1 cellular context compared by ENCODE assay signal in the genomic region with DNA sequence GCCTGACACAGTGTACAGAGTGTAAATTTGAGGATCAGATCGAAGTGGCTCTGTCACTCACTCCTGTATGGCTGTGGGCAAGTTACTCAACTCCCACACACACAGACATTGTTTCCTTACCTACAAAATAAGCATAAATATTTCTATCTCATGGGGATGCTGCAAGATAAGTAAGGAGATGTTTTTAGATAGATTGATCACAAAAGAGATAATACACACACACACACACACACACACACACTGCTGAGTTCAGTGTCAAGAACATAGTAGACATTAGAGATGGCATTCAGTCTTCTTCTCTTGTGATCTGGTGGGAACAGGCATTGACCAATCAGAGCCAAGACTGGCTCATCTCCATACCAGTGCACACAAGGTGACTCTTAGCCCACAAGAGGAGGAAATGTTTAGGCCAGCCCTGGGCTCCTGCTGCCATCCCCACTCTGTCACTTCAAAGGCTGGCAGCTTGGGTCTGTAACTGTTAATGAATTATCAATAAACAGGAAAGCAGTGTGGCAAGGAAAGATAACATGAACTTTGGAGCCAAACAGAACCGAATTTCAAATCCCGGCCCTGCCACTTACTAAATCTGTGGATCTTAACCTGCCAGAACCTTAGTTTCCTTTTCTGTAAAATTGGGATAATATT.
TF ChIP-seq lines count a peak whose summit lies in the region.

No MANE protein-coding gene starts in this region.

TF ChIP-seq in HepG2, 621 proteins besides CTCF, POLR2A, EP300 and RAD21 (continued from another document and continues in another):
- TF ChIP-seq ZGPAT (CRISPR knock-in tag; IDR thresholded peaks at IDR 0.05): peak; percentile 93
- TF ChIP-seq ZNF446 (CRISPR knock-in tag; IDR thresholded peaks at IDR 0.05): 0 out of 2 replicates have a peak, but pooled peaks have one; percentile 18
- TF ChIP-seq RELA (CRISPR knock-in tag; IDR thresholded peaks at IDR 0.05): no peak
- no peak for TF ChIP-seq CEBPZ (IDR thresholded peaks at IDR 0.05; ENCODE audit: low read length)
- peak; percentile 70; the same call in 1 of the 2 replicates for TF ChIP-seq ZBTB38 (CRISPR knock-in tag; IDR thresholded peaks at IDR 0.05)
- TF ChIP-seq ZNF10 (CRISPR knock-in tag; IDR thresholded peaks at IDR 0.05; ENCODE audit: borderline replicate concordance, low read depth): no peak
- TF ChIP-seq PHF20 (CRISPR knock-in tag; IDR thresholded peaks at IDR 0.05): no peak
- no peak for TF ChIP-seq TCF12 (IDR thresholded peaks at IDR 0.05)
- TF ChIP-seq TCF12 (CRISPR knock-in tag; IDR thresholded peaks at IDR 0.05): peak; percentile 97
- TF ChIP-seq ZNF382 (CRISPR knock-in tag; IDR thresholded peaks at IDR 0.05; ENCODE audit: borderline replicate concordance): no peak
- TF ChIP-seq SIN3A (IDR thresholded peaks at IDR 0.05; ENCODE audit: borderline replicate concordance, low read depth, low read length): 0 out of 2 replicates have a peak, but pooled peaks have one; percentile 8
- 0 out of 2 replicates have a peak, but pooled peaks have one; percentile 76 for TF ChIP-seq ZNF160 (CRISPR knock-in tag; IDR thresholded peaks at IDR 0.05)
- no peak for TF ChIP-seq ZNF138 (CRISPR knock-in tag; IDR thresholded peaks at IDR 0.05; ENCODE audit: low read depth)
- TF ChIP-seq ZNF143 (CRISPR knock-in tag; IDR thresholded peaks at IDR 0.05): peak; percentile 61; the same call in 1 of the 2 replicates
- TF ChIP-seq, protein P1, sequence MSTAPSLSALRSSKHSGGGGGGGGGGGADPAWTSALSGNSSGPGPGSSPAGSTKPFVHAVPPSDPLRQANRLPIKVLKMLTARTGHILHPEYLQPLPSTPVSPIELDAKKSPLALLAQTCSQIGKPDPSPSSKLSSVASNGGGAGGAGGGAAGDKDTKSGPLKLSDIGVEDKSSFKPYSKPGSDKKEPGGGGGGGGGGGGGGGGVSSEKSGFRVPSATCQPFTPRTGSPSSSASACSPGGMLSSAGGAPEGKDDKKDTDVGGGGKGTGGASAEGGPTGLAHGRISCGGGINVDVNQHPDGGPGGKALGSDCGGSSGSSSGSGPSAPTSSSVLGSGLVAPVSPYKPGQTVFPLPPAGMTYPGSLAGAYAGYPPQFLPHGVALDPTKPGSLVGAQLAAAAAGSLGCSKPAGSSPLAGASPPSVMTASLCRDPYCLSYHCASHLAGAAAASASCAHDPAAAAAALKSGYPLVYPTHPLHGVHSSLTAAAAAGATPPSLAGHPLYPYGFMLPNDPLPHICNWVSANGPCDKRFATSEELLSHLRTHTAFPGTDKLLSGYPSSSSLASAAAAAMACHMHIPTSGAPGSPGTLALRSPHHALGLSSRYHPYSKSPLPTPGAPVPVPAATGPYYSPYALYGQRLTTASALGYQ (CRISPR knock-in tag; IDR thresholded peaks at IDR 0.05): peak; percentile 93
- TF ChIP-seq, protein P2, sequence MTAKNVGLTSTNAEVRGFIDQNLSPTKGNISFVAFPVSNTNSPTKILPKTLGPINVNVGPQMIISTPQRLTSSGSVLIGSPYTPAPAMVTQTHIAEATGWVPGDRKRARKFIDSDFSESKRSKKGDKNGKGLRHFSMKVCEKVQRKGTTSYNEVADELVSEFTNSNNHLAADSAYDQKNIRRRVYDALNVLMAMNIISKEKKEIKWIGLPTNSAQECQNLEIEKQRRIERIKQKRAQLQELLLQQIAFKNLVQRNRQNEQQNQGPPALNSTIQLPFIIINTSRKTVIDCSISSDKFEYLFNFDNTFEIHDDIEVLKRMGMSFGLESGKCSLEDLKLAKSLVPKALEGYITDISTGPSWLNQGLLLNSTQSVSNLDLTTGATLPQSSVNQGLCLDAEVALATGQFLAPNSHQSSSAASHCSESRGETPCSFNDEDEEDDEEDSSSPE (CRISPR knock-in tag; IDR thresholded peaks at IDR 0.05): peak; percentile 69; the same call in 1 of the 2 replicates
- TF ChIP-seq ZNF777 (CRISPR knock-in tag; IDR thresholded peaks at IDR 0.05): peak; percentile 30; the same call in 1 of the 2 replicates
- no peak for TF ChIP-seq PAWR (CRISPR knock-in tag; IDR thresholded peaks at IDR 0.05; ENCODE audit: borderline replicate concordance)
- TF ChIP-seq ZNF839 (CRISPR knock-in tag; IDR thresholded peaks at IDR 0.05; ENCODE audit: borderline replicate concordance): no peak
- TF ChIP-seq KAT8 (CRISPR knock-in tag; IDR thresholded peaks at IDR 0.05): peak; percentile 83
- peak; percentile 91 for TF ChIP-seq REPIN1 (CRISPR knock-in tag; IDR thresholded peaks at IDR 0.05; ENCODE audit: borderline replicate concordance, low read depth)
- TF ChIP-seq GLI4 (CRISPR knock-in tag; IDR thresholded peaks at IDR 0.05; ENCODE audit: borderline replicate concordance): 0 out of 2 replicates have a peak, but pooled peaks have one; percentile 7
- TF ChIP-seq MXD4 (CRISPR knock-in tag; IDR thresholded peaks at IDR 0.05): peak; percentile 49; the same call in 1 of the 2 replicates
- TF ChIP-seq ZNF350 (CRISPR knock-in tag; IDR thresholded peaks at IDR 0.05; ENCODE audit: borderline replicate concordance, low read depth): peak; percentile 86
- TF ChIP-seq TBX2 (CRISPR knock-in tag; IDR thresholded peaks at IDR 0.05; ENCODE audit: borderline replicate concordance): peak; percentile 100
- peak; percentile 81; the same call in 1 of the 2 replicates for TF ChIP-seq ZNF34 (CRISPR knock-in tag; IDR thresholded peaks at IDR 0.05; ENCODE audit: borderline replicate concordance)
- TF ChIP-seq ZNF337 (CRISPR knock-in tag; IDR thresholded peaks at IDR 0.05; ENCODE audit: borderline replicate concordance, low read depth): no peak; the same call in 1 of the 2 replicates
- 0 out of 2 replicates have a peak, but pooled peaks have one; percentile 16 for TF ChIP-seq ZSCAN31 (CRISPR knock-in tag; IDR thresholded peaks at IDR 0.05; ENCODE audit: low read depth)
- peak; percentile 45; the same call in 1 of the 2 replicates for TF ChIP-seq FOXK2 (IDR thresholded peaks at IDR 0.05)
- no peak; the same call in 1 of the 2 replicates for TF ChIP-seq RAD51 (IDR thresholded peaks at IDR 0.05; ENCODE audit: borderline replicate concordance)
- TF ChIP-seq ZNF142 (CRISPR knock-in tag; IDR thresholded peaks at IDR 0.05): peak; percentile 66; the same call in 1 of the 2 replicates
- TF ChIP-seq MEF2D (CRISPR knock-in tag; IDR thresholded peaks at IDR 0.05): peak; percentile 81
- TF ChIP-seq ZNF275 (CRISPR knock-in tag; IDR thresholded peaks at IDR 0.05; ENCODE audit: borderline replicate concordance): no peak
- TF ChIP-seq ZBTB3 (CRISPR knock-in tag; IDR thresholded peaks at IDR 0.05; ENCODE audit: borderline replicate concordance, low read depth): peak; percentile 95; the same call in 1 of the 2 replicates
- TF ChIP-seq RBM22 (optimal IDR thresholded peaks at IDR 0.05; ENCODE audit: low read length): no peak
- peak; percentile 88; the same call in 1 of the 2 replicates for TF ChIP-seq ERF (CRISPR knock-in tag; IDR thresholded peaks at IDR 0.05)
- peak; percentile 97 for TF ChIP-seq RXRA (CRISPR knock-in tag; IDR thresholded peaks at IDR 0.05)
- peak; percentile 33; the same call in 1 of the 2 replicates for TF ChIP-seq KDM3A (CRISPR knock-in tag; IDR thresholded peaks at IDR 0.05; ENCODE audit: low read depth)
- peak; percentile 64; the same call in 1 of the 2 replicates for TF ChIP-seq FOXC1 (CRISPR knock-in tag; IDR thresholded peaks at IDR 0.05; ENCODE audit: borderline replicate concordance)
- peak; percentile 77 for TF ChIP-seq ZNF331 (CRISPR knock-in tag; IDR thresholded peaks at IDR 0.05)
- 0 out of 2 replicates have a peak, but pooled peaks have one; percentile 45 for TF ChIP-seq AHR (CRISPR knock-in tag; IDR thresholded peaks at IDR 0.05)
- TF ChIP-seq ZMAT3 (CRISPR knock-in tag; conservative IDR thresholded peaks at IDR 0.05): 0 out of 2 replicates have a peak, but pooled peaks have one; percentile 87
- TF ChIP-seq, protein P3, sequence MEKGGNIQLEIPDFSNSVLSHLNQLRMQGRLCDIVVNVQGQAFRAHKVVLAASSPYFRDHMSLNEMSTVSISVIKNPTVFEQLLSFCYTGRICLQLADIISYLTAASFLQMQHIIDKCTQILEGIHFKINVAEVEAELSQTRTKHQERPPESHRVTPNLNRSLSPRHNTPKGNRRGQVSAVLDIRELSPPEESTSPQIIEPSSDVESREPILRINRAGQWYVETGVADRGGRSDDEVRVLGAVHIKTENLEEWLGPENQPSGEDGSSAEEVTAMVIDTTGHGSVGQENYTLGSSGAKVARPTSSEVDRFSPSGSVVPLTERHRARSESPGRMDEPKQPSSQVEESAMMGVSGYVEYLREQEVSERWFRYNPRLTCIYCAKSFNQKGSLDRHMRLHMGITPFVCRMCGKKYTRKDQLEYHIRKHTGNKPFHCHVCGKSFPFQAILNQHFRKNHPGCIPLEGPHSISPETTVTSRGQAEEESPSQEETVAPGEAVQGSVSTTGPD (CRISPR knock-in tag; IDR thresholded peaks at IDR 0.05): peak; percentile 86
- TF ChIP-seq ZNF546 (CRISPR knock-in tag; conservative IDR thresholded peaks at IDR 0.05): no peak
- TF ChIP-seq KDM5A (IDR thresholded peaks at IDR 0.05; ENCODE audit: borderline replicate concordance, low read length): no peak
- no peak for TF ChIP-seq ZNF333 (CRISPR knock-in tag; IDR thresholded peaks at IDR 0.05; ENCODE audit: borderline replicate concordance)
- no peak for TF ChIP-seq CENPT (CRISPR knock-in tag; IDR thresholded peaks at IDR 0.05; ENCODE audit: low read depth)
